Comparison of ENCODE assay signal across 2 cellular contexts in the genomic region with DNA sequence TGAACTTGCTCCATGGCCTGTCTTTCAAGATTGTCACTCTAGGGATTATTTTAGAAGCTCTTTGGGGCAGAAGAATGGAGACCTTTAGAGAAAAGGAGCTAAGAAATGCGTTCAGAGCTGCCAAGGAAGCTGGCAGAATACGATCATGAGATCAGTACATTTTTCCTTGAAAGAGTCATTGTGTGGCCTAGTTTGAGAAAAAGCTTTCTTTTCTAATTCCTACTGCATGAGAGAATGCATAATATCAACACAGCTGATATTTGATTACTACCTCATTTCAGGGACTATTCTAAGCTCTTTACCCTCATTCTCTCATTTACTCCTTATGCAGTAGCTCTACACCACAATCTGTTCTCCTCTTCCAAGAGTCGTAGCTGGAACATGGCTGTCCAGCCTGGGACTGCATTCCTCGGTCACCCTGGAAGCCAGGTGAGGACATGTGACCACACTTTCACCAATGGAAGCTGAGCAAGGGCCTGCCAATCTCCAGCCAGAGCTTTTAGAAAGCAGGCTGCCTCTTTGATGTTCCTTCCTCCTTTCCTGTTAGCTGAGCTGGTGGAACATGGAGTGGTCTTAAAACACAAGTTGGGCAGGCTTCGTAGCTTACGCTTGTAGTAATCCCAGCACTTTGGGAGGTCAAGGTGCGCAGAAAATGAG.
TF ChIP-seq lines count a peak whose summit lies in the region.

No MANE protein-coding gene starts in this region.

TF ChIP-seq in IMR-90, 13 proteins besides CTCF, POLR2A, EP300 and RAD21:
- TF ChIP-seq MAZ (IDR thresholded peaks at IDR 0.05; ENCODE audit: borderline replicate concordance, low read depth, low read length) (no peak), MAFK (IDR thresholded peaks at IDR 0.05; ENCODE audit: low read depth, low read length) (0 out of 2 replicates have a peak, but pooled peaks have one; percentile 14), RFX5 (IDR thresholded peaks at IDR 0.05; ENCODE audit: low read depth, low read length) (no peak), FOS (IDR thresholded peaks at IDR 0.05; ENCODE audit: low read depth, low read length) (peak; percentile 67), CEBPB (IDR thresholded peaks at IDR 0.05; ENCODE audit: low read depth, low read length) (peak; percentile 7; the same call in 1 of the 2 replicates)
- TF ChIP-seq, protein P1, sequence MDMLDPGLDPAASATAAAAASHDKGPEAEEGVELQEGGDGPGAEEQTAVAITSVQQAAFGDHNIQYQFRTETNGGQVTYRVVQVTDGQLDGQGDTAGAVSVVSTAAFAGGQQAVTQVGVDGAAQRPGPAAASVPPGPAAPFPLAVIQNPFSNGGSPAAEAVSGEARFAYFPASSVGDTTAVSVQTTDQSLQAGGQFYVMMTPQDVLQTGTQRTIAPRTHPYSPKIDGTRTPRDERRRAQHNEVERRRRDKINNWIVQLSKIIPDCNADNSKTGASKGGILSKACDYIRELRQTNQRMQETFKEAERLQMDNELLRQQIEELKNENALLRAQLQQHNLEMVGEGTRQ (IDR thresholded peaks at IDR 0.05; ENCODE audit: low read depth, low read length) = peak; percentile 69; the same call in 1 of the 2 replicates
- TF ChIP-seq, protein P2, sequence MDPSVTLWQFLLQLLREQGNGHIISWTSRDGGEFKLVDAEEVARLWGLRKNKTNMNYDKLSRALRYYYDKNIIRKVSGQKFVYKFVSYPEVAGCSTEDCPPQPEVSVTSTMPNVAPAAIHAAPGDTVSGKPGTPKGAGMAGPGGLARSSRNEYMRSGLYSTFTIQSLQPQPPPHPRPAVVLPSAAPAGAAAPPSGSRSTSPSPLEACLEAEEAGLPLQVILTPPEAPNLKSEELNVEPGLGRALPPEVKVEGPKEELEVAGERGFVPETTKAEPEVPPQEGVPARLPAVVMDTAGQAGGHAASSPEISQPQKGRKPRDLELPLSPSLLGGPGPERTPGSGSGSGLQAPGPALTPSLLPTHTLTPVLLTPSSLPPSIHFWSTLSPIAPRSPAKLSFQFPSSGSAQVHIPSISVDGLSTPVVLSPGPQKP (IDR thresholded peaks at IDR 0.05; ENCODE audit: borderline replicate concordance, low read depth, low read length) = no peak

TF ChIP-seq in H1, 55 proteins besides CTCF, POLR2A, EP300 and RAD21:
- TF ChIP-seq, protein P1 (IDR thresholded peaks at IDR 0.05; ENCODE audit: low read length) = peak; percentile 54; the same call in 1 of the 2 replicates
- no peak for TF ChIP-seq KDM4A (IDR thresholded peaks at IDR 0.05; ENCODE audit: low read depth, low read length, severe bottlenecking)
